Comparison of ENCODE assay signal across 8 cellular contexts in the genomic region with DNA sequence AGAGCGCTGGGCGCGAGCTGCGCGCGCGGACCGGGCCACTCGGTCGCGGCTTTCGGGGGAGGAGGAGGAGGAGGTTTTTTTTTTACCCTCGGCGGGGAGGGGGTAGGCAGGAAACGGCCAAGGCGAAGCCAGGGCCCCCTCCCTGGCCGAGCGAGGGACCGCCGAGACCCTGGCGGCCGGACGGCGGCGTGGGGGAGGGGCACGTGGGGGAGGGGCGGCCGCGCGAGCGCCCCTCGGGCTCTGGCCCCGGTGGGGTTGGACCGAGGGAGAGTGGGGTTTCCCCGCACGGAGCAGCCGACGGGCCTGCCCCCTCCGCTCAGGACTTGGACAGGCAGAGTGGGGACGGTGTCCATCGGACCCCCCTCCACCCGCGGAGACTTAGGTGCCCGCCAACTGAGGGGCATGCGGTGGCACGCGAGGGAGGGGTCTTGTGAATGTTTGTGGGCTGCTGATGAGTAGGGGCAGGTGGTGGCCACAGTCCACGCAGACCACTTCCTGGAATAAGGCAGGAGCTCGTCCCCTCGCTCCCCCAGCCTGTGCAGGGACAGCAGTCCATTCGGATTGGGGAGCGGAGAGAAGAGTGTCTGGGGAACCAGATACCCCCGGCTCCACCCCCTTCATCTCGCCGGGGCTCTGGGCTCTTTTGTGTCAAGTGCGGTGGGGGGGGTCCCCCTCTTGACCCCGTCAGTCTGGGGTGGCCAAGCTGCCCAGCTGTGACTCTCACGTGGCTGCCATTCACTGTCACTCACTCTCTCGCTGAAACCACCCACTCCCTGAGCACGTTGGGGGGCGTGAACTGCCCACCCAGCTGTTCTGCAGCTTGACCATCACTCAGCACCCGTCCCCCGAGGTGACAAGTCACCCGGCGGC. TPM values are rescaled to one million over a fixed set of nuclear protein-coding genes. Genes with fewer than 3 reads are reported as not detected.
DNase-seq lines count a peak whose midpoint lies in the region; ATAC-seq and TF ChIP-seq lines count a peak whose summit lies in the region.

No MANE protein-coding gene starts in this region.

- H3K27ac Mint-ChIP-seq in Calu3 (ENCODE audit: unreplicated experiment) = no peak overlapping the region

- H3K9me3 Mint-ChIP-seq in Calu3 (ENCODE audit: low read depth, unreplicated experiment) = no peaks in the 10 kb centered on the region

- peaks cover 16% of the 10 kb centered on the region for H3K36me3 Mint-ChIP-seq in Calu3 (ENCODE audit: insufficient read depth, unreplicated experiment)

- DNase-seq in Calu3 (peak; percentile 45), Panc1 (ENCODE audit: low read depth, low spot score) (no peak), Right ventricle myocardium inferior (ENCODE audit: missing footprints) (peak; percentile 75), posterior vena cava (ENCODE audit: low spot score) (peak; percentile 84), NCI-H2081 treated with DMSO at 0.1 percent for 48 hours (lab: John Stamatoyannopoulos, UW) (no peak)
- DNase-seq in activated effector memory CD4-positive, alpha-beta T cell treated with anti-CD3 and anti-CD28 coated beads, Interleukin-2, amount 50 U/mL, for 16 hours = peak; percentile 80

- H3K27me3 Mint-ChIP-seq in Calu3 (ENCODE audit: unreplicated experiment) = no peaks in the 10 kb centered on the region

- H3K4me1 Mint-ChIP-seq in Calu3 (ENCODE audit: low read depth, unreplicated experiment) = peaks cover 6% of the 10 kb centered on the region

- CTCF ChIA-PET in Calu3 (lab: Charles Lee) = interaction anchor here (0.6 to 0.7 kb wide), 3 partner anchors 23 to 51 kb away, joined by 4 to 6 read pairs (median 5); no protein-coding TSS in a partner anchor
- CTCF ChIA-PET in Panc1 (lab: Charles Lee) = interaction anchor here (0.6 kb wide), 1 partner anchor 23 kb away, joined by 9 read pairs; no protein-coding TSS in a partner anchor

- peak overlapping the region; percentile 63 to 77 for H3K4me3 ChIP-seq in Panc1 (ENCODE audit: low read depth in 2 of 2, low read length in 2 of 2)

- H3K9me3 ChIP-seq in Panc1 (ENCODE audit: control insufficient read depth, insufficient read depth, low read depth, low read length) = no peaks in the 10 kb centered on the region

- BruUV-seq in Calu3 (replicated peaks; lab: Mats Ljungman, UMichigan) = no TSS peak
- no TSS peak for BruUV-seq in Panc1 (replicated peaks; lab: Mats Ljungman, UMichigan)

- H3K27me3 ChIP-seq in Panc1 (ENCODE audit: control insufficient read depth, insufficient read depth, low read length) = no peaks in the 10 kb centered on the region

- no peak for TF ChIP-seq CTCF in Calu3 (IDR thresholded peaks at IDR 0.05; ENCODE audit: unreplicated experiment)
- TF ChIP-seq CTCF in Panc1 (IDR thresholded peaks at IDR 0.05) = no peak

- no peaks in the 10 kb centered on the region; the same call in 1 of the 2 replicates for H3K36me3 ChIP-seq in Panc1 (ENCODE audit: control insufficient read depth, insufficient read depth, low read length)

- H3K4me1 ChIP-seq in Panc1 (ENCODE audit: control insufficient read depth, insufficient read depth, low read length) = peaks cover 34% of the 10 kb centered on the region

- peak overlapping the region; percentile 96 for H3K27ac ChIP-seq in Panc1 (ENCODE audit: low read length)

- H3K4me3 Mint-ChIP-seq in Calu3 (ENCODE audit: low read depth, unreplicated experiment) = no peak overlapping the region

- POLR2A ChIA-PET in Panc1 (lab: Charles Lee) = interaction anchor here (0.7 kb wide), 1 partner anchor 22 kb away, joined by 10 read pairs; no protein-coding TSS in a partner anchor

- intact Hi-C loops in Calu3 (cut with micrococcal nuclease; ENCODE audit: unreplicated experiment) (loop anchor here (10.0 kb wide), 1 partner anchor 49 kb away; a partner anchor contains a TSS), Panc1 (cut with micrococcal nuclease; ENCODE audit: unreplicated experiment) (no loop called here), Right ventricle myocardium inferior (cut with DNase I) (no loop called here), posterior vena cava (cut with DNase I) (no loop called here)

- ATAC-seq in HG02759 (IDR thresholded peaks at IDR 0.05; ENCODE audit: unreplicated experiment) (peak; percentile 32), Panc1 (peak; percentile 33), Right ventricle myocardium inferior (no peak), GM21515 (IDR thresholded peaks at IDR 0.05; ENCODE audit: unreplicated experiment) (no peak)

- in situ Hi-C loops in Panc1 (cut with HindIII; ENCODE audit: low pct_unique_long_range_greater_than_20kb, low sequenced_read_pairs) = no loop called here

RNA-seq across cellular contexts. Expression of a gene that starts 3.0 kb away (rescaled TPM):
- total RNA-seq in Calu3 (2022) (108 and 116 TPM in 2 replicates), Panc1 (2021; ENCODE audit: unreplicated experiment) (84.6 TPM), Right ventricle myocardium inferior (18.0 TPM), posterior vena cava (100 to 1,000 TPM in 1 of 2 donors, 10 to 100 TPM in 1; 67.4 to 105 TPM)
- polyA plus RNA-seq in Panc1 (2012; ENCODE audit: insufficient read length) = 113 TPM

RNA-seq across cellular contexts. Expression of a gene that starts 27.8 kb away (rescaled TPM):
- total RNA-seq in Calu3 (2022) (8.0 and 8.4 TPM in 2 replicates), Panc1 (2021; ENCODE audit: unreplicated experiment) (8.6 TPM), Right ventricle myocardium inferior (21.7 TPM), posterior vena cava (1 to 10 TPM; 8.9 TPM)
- 9.2 TPM for polyA plus RNA-seq in Panc1 (2012; ENCODE audit: insufficient read length)

RNA-seq across cellular contexts. Expression of a gene that starts 28.2 kb away (rescaled TPM):
- total RNA-seq in Calu3 (2022) (36.3 and 36.6 TPM in 2 replicates), Panc1 (2021; ENCODE audit: unreplicated experiment) (75.2 TPM), Right ventricle myocardium inferior (105 TPM), posterior vena cava (10 to 100 TPM; 65.2 to 79.7 TPM)
- polyA plus RNA-seq in Panc1 (2012; ENCODE audit: insufficient read length) = 176 TPM

RNA-seq across cellular contexts. Expression of a gene that starts 30.5 kb away (rescaled TPM):
- total RNA-seq in Calu3 (2022) (1.4 and 2.0 TPM in 2 replicates), Panc1 (2021; ENCODE audit: unreplicated experiment) (2.6 TPM), Right ventricle myocardium inferior (0.70 TPM), posterior vena cava (1 to 10 TPM; 1.1 to 1.5 TPM)
- 3.6 TPM for polyA plus RNA-seq in Panc1 (2012; ENCODE audit: insufficient read length)

RNA-seq across cellular contexts. Expression of a gene that starts 30.7 kb away (rescaled TPM):
- total RNA-seq in Calu3 (2022) (2.9 and 3.6 TPM in 2 replicates), Panc1 (2021; ENCODE audit: unreplicated experiment) (1.6 TPM), Right ventricle myocardium inferior (35.4 TPM), posterior vena cava (10 to 100 TPM; 17.5 to 26.1 TPM)
- 1.1 TPM for polyA plus RNA-seq in Panc1 (2012; ENCODE audit: insufficient read length)

Comparison
In these comparisons a context has a peak if more than half of its experiments do, and no peak if none do; other contexts are left out.
1. DNase-seq: peak in Calu3 (single experiment), activated effector memory CD4-positive, alpha-beta T cell treated with anti-CD3 and anti-CD28 coated beads, Interleukin-2, amount 50 U/mL, for 16 hours (single experiment), Right ventricle myocardium inferior (single experiment) and posterior vena cava (single experiment); none in Panc1 (single experiment) and NCI-H2081 treated with DMSO at 0.1 percent for 48 hours (single experiment).
2. ATAC-seq: peak in HG02759 (single experiment) and Panc1 (single experiment); none in Right ventricle myocardium inferior (single experiment) and GM21515 (single experiment).